In the genomic region with DNA sequence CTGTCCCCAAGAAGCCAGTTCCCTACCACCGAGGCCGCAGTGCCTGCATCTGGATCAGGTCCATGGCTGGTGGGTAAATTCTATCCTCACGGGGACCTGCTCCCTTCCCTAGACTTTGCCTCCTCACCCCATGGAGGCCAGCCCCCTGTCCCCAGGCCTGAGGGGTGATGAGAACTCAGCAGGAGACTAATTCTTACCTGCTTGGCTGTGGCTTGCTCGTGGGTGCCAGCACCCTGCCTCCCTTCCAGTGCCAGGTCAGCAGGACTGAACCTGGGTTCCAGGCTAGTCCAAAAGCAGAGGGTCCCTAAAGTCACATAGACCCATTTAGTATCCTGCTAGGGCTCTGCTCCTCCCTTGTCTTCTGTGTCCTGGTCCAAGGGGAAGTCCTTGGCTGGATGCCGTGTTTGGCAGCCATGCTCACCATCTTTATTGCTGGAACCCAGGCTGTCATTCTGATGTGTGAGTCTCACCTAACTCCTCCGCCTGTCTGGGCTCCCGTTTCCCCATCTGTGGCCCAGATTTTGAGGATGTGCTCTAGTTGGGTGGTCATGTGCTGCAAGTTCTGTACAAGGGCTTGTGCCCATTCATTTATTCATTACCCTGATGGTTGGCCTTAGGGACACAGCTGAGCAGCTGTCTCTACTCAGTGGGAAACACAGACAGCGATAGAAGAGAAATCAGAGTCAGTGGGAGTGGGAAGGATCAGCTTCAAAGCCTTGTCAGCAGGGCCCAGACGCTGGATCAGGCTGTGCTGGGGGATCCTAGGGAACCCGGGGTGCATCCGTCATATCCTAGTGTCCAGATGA, we compare ENCODE assay signal across 8 cellular contexts. TPM values are rescaled to one million over a fixed set of nuclear protein-coding genes. Genes with fewer than 3 reads are reported as not detected.
A peak's percentile ranks its signal among the peaks of the same experiment; 100 is the strongest.
DNase-seq lines count a peak whose midpoint lies in the region; ATAC-seq, FAIRE-seq and TF ChIP-seq lines count a peak whose summit lies in the region.

No MANE protein-coding gene starts in this region.

- H3K79me2 ChIP-seq in GM23338 (replicated peaks; ENCODE audit: insufficient read depth): peaks cover 4% of the 10 kb centered on the region

- H3K27me3 Mint-ChIP-seq in GM23338 (ENCODE audit: insufficient read depth, low read depth, poor library complexity): peaks cover 9% of the 10 kb centered on the region
- H3K27me3 Mint-ChIP-seq in activated B cell treated with CpG ODN at 0.5 μM for 24 hours: no peaks in the 10 kb centered on the region

- FAIRE-seq in frontal cortex (lab: Jason Lieb, UNC): no peak

- H3K27me3 ChIP-seq in GM23338 (ENCODE audit: insufficient read depth): no peaks in the 10 kb centered on the region

- POLR2A ChIA-PET in AG04449 (lab: Yijun Ruan, JAX) (no interaction called here), activated B cell treated with CpG ODN at 0.5 μM for 24 hours (lab: Charles Lee) (interaction anchor here (0.8 kb wide), 1 partner anchor 24 kb away, joined by 4 read pairs; a partner anchor contains a TSS)

- H3K4me1 ChIP-seq in GM23338 (ENCODE audit: insufficient read depth): peaks cover 9% of the 10 kb centered on the region

- TF ChIP-seq CTCF in AG04449 (IDR thresholded peaks at IDR 0.05; ENCODE audit: insufficient read depth, low read length, missing control alignments): no peak
- TF ChIP-seq CTCF in GM23338 (conservative IDR thresholded peaks at IDR 0.05; ENCODE audit: low read depth in 2 of 2): no peak
- TF ChIP-seq CTCF in activated B cell treated with CpG ODN at 0.5 μM for 24 hours (IDR thresholded peaks at IDR 0.05): no peak

- H3K36me3 Mint-ChIP-seq in GM23338 (ENCODE audit: low read depth) (peaks cover 3% of the 10 kb centered on the region; the same call in 1 of the 3 replicates), activated B cell treated with CpG ODN at 0.5 μM for 24 hours (ENCODE audit: low read depth) (peaks cover 1% of the 10 kb centered on the region)

- no peaks in the 10 kb centered on the region for H3K9me2 ChIP-seq in GM23338 (ENCODE audit: insufficient read depth)

- intact Hi-C loops in activated B cell treated with CpG ODN at 0.5 μM for 24 hours (cut with micrococcal nuclease): loop anchor here (2.0 kb wide), 1 partner anchor 63 kb away; a partner anchor contains a TSS

- no peak overlapping the region for H3K27ac ChIP-seq in GM23338 (ENCODE audit: low read depth)

- ATAC-seq in GM23338 (no peak), activated B cell treated with CpG ODN at 0.5 μM for 24 hours (ENCODE audit: low read depth) (no peak), HG03378 (IDR thresholded peaks at IDR 0.05; ENCODE audit: unreplicated experiment) (no peak)

- H3K4me3 Mint-ChIP-seq in GM23338: peak overlapping the region; percentile 82
- peak overlapping the region; percentile 81 for H3K4me3 Mint-ChIP-seq in activated B cell treated with CpG ODN at 0.5 μM for 24 hours

- DNase-seq in AG04449 (ENCODE audit: low read depth, low spot score) (no peak), GM23338 (ENCODE audit: low spot score) (no peak), activated B cell treated with CpG ODN at 0.5 μM for 24 hours (no peak), frontal cortex (ENCODE audit: low spot score in 2 of 2) (peak; percentile 54 to 56), occipital lobe (lab: John Stamatoyannopoulos, UW) (peak; percentile 76), DMS153 treated with DMSO at 0.1 percent for 48 hours (lab: John Stamatoyannopoulos, UW; ENCODE audit: unreplicated experiment) (no peak), NCI-H2029 (lab: John Stamatoyannopoulos, UW) (no peak)

- H3K36me3 ChIP-seq in GM23338 (ENCODE audit: insufficient read depth): no peaks in the 10 kb centered on the region

- H3K4me2 ChIP-seq in GM23338: peak overlapping the region; percentile 93

- H3F3A ChIP-seq in GM23338 (replicated peaks; ENCODE audit: low read depth): no peaks in the 10 kb centered on the region

- H3K27ac Mint-ChIP-seq in GM23338: no peak overlapping the region
- peak overlapping the region; percentile 74 for H3K27ac Mint-ChIP-seq in activated B cell treated with CpG ODN at 0.5 μM for 24 hours

- no peaks in the 10 kb centered on the region; the same call in 1 of the 2 replicates for H4K20me1 ChIP-seq in GM23338 (replicated peaks; ENCODE audit: insufficient read depth)

- H3K4me3 ChIP-seq in AG04449 (ENCODE audit: low read depth, low read length): peak overlapping the region; percentile 87
- H3K4me3 ChIP-seq in GM23338: peak overlapping the region; percentile 89

- peak overlapping the region; percentile 92; the same call in 1 of the 2 replicates for H2AFZ ChIP-seq in GM23338

- H3K4me1 Mint-ChIP-seq in GM23338: peaks cover 17% of the 10 kb centered on the region
- peaks cover 11% of the 10 kb centered on the region for H3K4me1 Mint-ChIP-seq in activated B cell treated with CpG ODN at 0.5 μM for 24 hours

- CTCF ChIA-PET in AG04449 (lab: Yijun Ruan, JAX) (interaction anchor here (1.0 to 1.1 kb wide), 2 partner anchors 12 to 50 kb away, joined by 3 read pairs; no protein-coding TSS in a partner anchor), activated B cell treated with CpG ODN at 0.5 μM for 24 hours (lab: Charles Lee) (no interaction called here)

- H3K9me3 Mint-ChIP-seq in GM23338: no peaks in the 10 kb centered on the region
- H3K9me3 Mint-ChIP-seq in activated B cell treated with CpG ODN at 0.5 μM for 24 hours: no peaks in the 10 kb centered on the region

TF ChIP-seq in GM23338, 12 proteins besides CTCF, POLR2A, EP300 and RAD21 (continues in another document):
- TF ChIP-seq EZH2phosphoT487 (IDR thresholded peaks at IDR 0.05; ENCODE audit: unreplicated experiment) (no peak), POLR2AphosphoS5 (IDR thresholded peaks at IDR 0.05; ENCODE audit: low read depth) (no peak), EZH2 (IDR thresholded peaks at IDR 0.05; ENCODE audit: low read depth, unreplicated experiment) (no peak), STAT1 (IDR thresholded peaks at IDR 0.05; ENCODE audit: unreplicated experiment) (no peak), NANOG (IDR thresholded peaks at IDR 0.05; ENCODE audit: borderline replicate concordance) (no peak), ZNF331 (CRISPR knock-in tag; IDR thresholded peaks at IDR 0.05; ENCODE audit: low read depth) (no peak), ZNF114 (CRISPR knock-in tag; IDR thresholded peaks at IDR 0.05) (no peak)
- TF ChIP-seq, protein P1, sequence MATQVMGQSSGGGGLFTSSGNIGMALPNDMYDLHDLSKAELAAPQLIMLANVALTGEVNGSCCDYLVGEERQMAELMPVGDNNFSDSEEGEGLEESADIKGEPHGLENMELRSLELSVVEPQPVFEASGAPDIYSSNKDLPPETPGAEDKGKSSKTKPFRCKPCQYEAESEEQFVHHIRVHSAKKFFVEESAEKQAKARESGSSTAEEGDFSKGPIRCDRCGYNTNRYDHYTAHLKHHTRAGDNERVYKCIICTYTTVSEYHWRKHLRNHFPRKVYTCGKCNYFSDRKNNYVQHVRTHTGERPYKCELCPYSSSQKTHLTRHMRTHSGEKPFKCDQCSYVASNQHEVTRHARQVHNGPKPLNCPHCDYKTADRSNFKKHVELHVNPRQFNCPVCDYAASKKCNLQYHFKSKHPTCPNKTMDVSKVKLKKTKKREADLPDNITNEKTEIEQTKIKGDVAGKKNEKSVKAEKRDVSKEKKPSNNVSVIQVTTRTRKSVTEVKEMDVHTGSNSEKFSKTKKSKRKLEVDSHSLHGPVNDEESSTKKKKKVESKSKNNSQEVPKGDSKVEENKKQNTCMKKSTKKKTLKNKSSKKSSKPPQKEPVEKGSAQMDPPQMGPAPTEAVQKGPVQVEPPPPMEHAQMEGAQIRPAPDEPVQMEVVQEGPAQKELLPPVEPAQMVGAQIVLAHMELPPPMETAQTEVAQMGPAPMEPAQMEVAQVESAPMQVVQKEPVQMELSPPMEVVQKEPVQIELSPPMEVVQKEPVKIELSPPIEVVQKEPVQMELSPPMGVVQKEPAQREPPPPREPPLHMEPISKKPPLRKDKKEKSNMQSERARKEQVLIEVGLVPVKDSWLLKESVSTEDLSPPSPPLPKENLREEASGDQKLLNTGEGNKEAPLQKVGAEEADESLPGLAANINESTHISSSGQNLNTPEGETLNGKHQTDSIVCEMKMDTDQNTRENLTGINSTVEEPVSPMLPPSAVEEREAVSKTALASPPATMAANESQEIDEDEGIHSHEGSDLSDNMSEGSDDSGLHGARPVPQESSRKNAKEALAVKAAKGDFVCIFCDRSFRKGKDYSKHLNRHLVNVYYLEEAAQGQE (IDR thresholded peaks at IDR 0.05; ENCODE audit: unreplicated experiment): no peak
- TF ChIP-seq, protein P2, sequence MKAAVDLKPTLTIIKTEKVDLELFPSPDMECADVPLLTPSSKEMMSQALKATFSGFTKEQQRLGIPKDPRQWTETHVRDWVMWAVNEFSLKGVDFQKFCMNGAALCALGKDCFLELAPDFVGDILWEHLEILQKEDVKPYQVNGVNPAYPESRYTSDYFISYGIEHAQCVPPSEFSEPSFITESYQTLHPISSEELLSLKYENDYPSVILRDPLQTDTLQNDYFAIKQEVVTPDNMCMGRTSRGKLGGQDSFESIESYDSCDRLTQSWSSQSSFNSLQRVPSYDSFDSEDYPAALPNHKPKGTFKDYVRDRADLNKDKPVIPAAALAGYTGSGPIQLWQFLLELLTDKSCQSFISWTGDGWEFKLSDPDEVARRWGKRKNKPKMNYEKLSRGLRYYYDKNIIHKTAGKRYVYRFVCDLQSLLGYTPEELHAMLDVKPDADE (IDR thresholded peaks at IDR 0.05): no peak

RNA-seq across cellular contexts. Expression of a gene that starts 0.9 kb away (rescaled TPM):
- total RNA-seq in GM23338 (2014; rRNA removed; shearing (Covaris generic)): 37.0 and 37.1 TPM in 2 replicates
- 10.2 and 10.4 TPM in 2 replicates for polyA plus RNA-seq in GM23338 (2016; fragmentation: Nextera tagmentation; extraction: Ambion mirVana)
- total RNA-seq in activated B cell treated with CpG ODN at 0.5 μM for 24 hours (11.5 and 13.7 TPM in 2 replicates), frontal cortex (5.7 TPM), occipital lobe (8.9 TPM)

RNA-seq across cellular contexts. Expression of a gene that starts 24.4 kb away (rescaled TPM):
- 8.9 and 13.4 TPM in 2 replicates for total RNA-seq in GM23338 (2014; rRNA removed; shearing (Covaris generic))
- 5.3 and 6.0 TPM in 2 replicates for polyA plus RNA-seq in GM23338 (2016; fragmentation: Nextera tagmentation; extraction: Ambion mirVana)
- total RNA-seq in activated B cell treated with CpG ODN at 0.5 μM for 24 hours (14.3 and 22.4 TPM in 2 replicates), frontal cortex (2.9 TPM), occipital lobe (5.0 TPM)

RNA-seq across cellular contexts. Expression of a gene that starts 44.4 kb away (rescaled TPM):
- total RNA-seq in GM23338 (2014; rRNA removed; shearing (Covaris generic)): not detected in 2 replicates
- 0.57 TPM in 1 of 2 replicates, not detected in the other for polyA plus RNA-seq in GM23338 (2016; fragmentation: Nextera tagmentation; extraction: Ambion mirVana)
- not detected in 2 replicates for total RNA-seq in activated B cell treated with CpG ODN at 0.5 μM for 24 hours
- total RNA-seq in frontal cortex: not detected
- total RNA-seq in occipital lobe: 0.62 TPM

Comparison
In these comparisons a context has a peak if more than half of its experiments do, and no peak if none do; other contexts are left out.
1. DNase-seq: peak in frontal cortex (2 of 2) and occipital lobe (single experiment); none in AG04449 (single experiment), GM23338 (single experiment), activated B cell treated with CpG ODN at 0.5 μM for 24 hours (single experiment), DMS153 treated with DMSO at 0.1 percent for 48 hours (single experiment) and NCI-H2029 (single experiment).